In genomic region chr17:79677646-79678045, GRCh38 we compare ENCODE assay signal across 22 cellular contexts. TPM values are rescaled to one million over a fixed set of nuclear protein-coding genes. Genes with fewer than 3 reads are reported as not detected.
"Had no signal": no experiment of that assay in that cellular context is flagged by ENCODE, and none has a peak within 500 bp of the region (broad histone marks: within the 10 kb centered on the region; RNA-seq: fewer than 3 reads in every experiment).

No MANE protein-coding gene starts in this region.

- H3K27ac ChIP-seq: dorsolateral prefrontal cortex, heart left ventricle, neutrophil, right atrium auricular region, sigmoid colon, skin epidermis had no signal

- H3K36me3 ChIP-seq: heart left ventricle, neutrophil, right atrium auricular region, sigmoid colon had no signal

- H3K9me3 ChIP-seq: neutrophil had no signal

- DNase-seq: cerebellar nuclear complex; cortex of kidney; effector CD8-positive, alpha-beta T cell; foreskin melanocyte; heart left ventricle; hippocampal formation; mesendoderm; naive B cell; nephron progenitor cell; sigmoid colon; stimulated activated CD4-positive, alpha-beta T cell treated with anti-CD3 and anti-CD28 coated beads, Interleukin-2, amount 100 ng/mL, for 24 hours; stimulated activated CD4-positive, alpha-beta T cell treated with anti-CD3 and anti-CD28 coated beads, Interleukin-4, amount 100 ng/mL, for 4 hours; stimulated activated naive CD4-positive, alpha-beta T cell; trophoblast cell had no signal

- H3K27me3 ChIP-seq: sigmoid colon had no signal

- H3K4me3 ChIP-seq: dorsolateral prefrontal cortex, heart left ventricle, lung, right atrium auricular region, sigmoid colon, skin epidermis had no signal

- ATAC-seq: heart left ventricle, left lobe of liver had no signal

- H3K4me1 ChIP-seq: heart left ventricle, right atrium auricular region, sigmoid colon had no signal

RNA-seq across cellular contexts. Expression of gene ENPP7, which starts 53.1 kb away (rescaled TPM):
- total RNA-seq: heart left ventricle, osteocyte, right atrium auricular region, sigmoid colon, urinary bladder had no signal
